In genomic region chr9:136799079-136799853, GRCh38 we compare ENCODE assay signal across 8 cellular contexts. TPM values are rescaled to one million over a fixed set of nuclear protein-coding genes. Genes with fewer than 3 reads are reported as not detected.
A peak's percentile ranks its signal among the peaks of the same experiment; 100 is the strongest.
DNase-seq lines count a peak whose midpoint lies in the region; ATAC-seq, FAIRE-seq and TF ChIP-seq lines count a peak whose summit lies in the region.

No MANE protein-coding gene starts in this region.

- 13% methylated on average over 19 of the region's 35 CpGs for WGBS in A549 (ENCODE audit: missing lambda C conversion rate)

- TF ChIP-seq CTCF in A549 (IDR thresholded peaks at IDR 0.05) = no peak
- TF ChIP-seq CTCF in HEK293 (tag by site-specific recombination; IDR thresholded peaks at IDR 0.05) = no peak
- no peak for TF ChIP-seq CTCF in left lung (IDR thresholded peaks at IDR 0.05)

- POLR2A ChIA-PET in A549 (lab: Yijun Ruan, JAX) = interaction anchor here (0.6 kb wide), 1 partner anchor 174 kb away, joined by 3 read pairs; no protein-coding TSS in a partner anchor
- POLR2A ChIA-PET in HEK293 (lab: Yijun Ruan, JAX) = interaction anchor here (0.6 to 2.8 kb wide), 11 partner anchors 9 to 521 kb away, joined by 3 to 24 read pairs (median 5); partner anchors contain the start of genes AJM1 and TMEM141
- POLR2A ChIA-PET in activated CD8-positive, alpha-beta T cell treated with anti-CD3 and anti-CD28 coated beads, Interleukin-2, amount 10 ng/mL, durations not matched to agents 7 days and 5 days (lab: Charles Lee) = no interaction called here

- TF ChIP-seq EP300 in A549 (IDR thresholded peaks at IDR 0.05) = no peak

- H3K36me3 ChIP-seq in HEK293 (ENCODE audit: control insufficient read depth in 2 of 2, insufficient read depth in 1 of 2, low read length in 2 of 2) = peaks cover 0 to 3% of the 10 kb centered on the region in 2 experiments; a peak in 1 of 3 replicates
- H3K36me3 ChIP-seq in left lung = no peaks in the 10 kb centered on the region

- no peaks in the 10 kb centered on the region for H3K9me3 Mint-ChIP-seq in activated CD8-positive, alpha-beta T cell treated with anti-CD3 and anti-CD28 coated beads, Interleukin-2, amount 10 ng/mL, durations not matched to agents 7 days and 5 days (ENCODE audit: insufficient read depth)

- H3K9me3 ChIP-seq in A549 (no peaks in the 10 kb centered on the region), HEK293 (ENCODE audit: control insufficient read depth, insufficient read depth, low read depth, low read length) (no peaks in the 10 kb centered on the region), left lung (no peaks in the 10 kb centered on the region)

- H3K4me1 ChIP-seq in A549 (peaks cover 21% of the 10 kb centered on the region), HEK293 (ENCODE audit: control insufficient read depth, insufficient read depth, low read length) (peaks cover 14% of the 10 kb centered on the region), left lung (peaks cover 17 to 45% of the 10 kb centered on the region in 2 donors)

- peaks cover 1% of the 10 kb centered on the region for H3K36me3 Mint-ChIP-seq in activated CD8-positive, alpha-beta T cell treated with anti-CD3 and anti-CD28 coated beads, Interleukin-2, amount 10 ng/mL, durations not matched to agents 7 days and 5 days (ENCODE audit: low read depth)

- TF ChIP-seq POLR2A in A549 (IDR thresholded peaks at IDR 0.05; ENCODE audit: low read length) = no peak; the same call in 1 of the 2 replicates

- no peak for FAIRE-seq in A549 (lab: Jason Lieb, UNC)

- intact Hi-C loops in left lung (cut with DNase I) = no loop called here

- peaks cover 29% of the 10 kb centered on the region for H3K4me1 Mint-ChIP-seq in activated CD8-positive, alpha-beta T cell treated with anti-CD3 and anti-CD28 coated beads, Interleukin-2, amount 10 ng/mL, durations not matched to agents 7 days and 5 days (ENCODE audit: low read depth)

- CTCF ChIA-PET in A549 (lab: Yijun Ruan, JAX) (interaction anchor here (1.4 to 9.9 kb wide), 6 partner anchors 7 to 236 kb away, joined by 3 to 110 read pairs (median 7); partner anchors contain the start of genes RABL6 and TMEM141), HEK293 (lab: Yijun Ruan, JAX) (interaction anchor here (0.6 to 2.2 kb wide), 8 partner anchors 13 to 629 kb away, joined by 3 to 9 read pairs (median 4); partner anchors contain the start of gene AJM1)
- CTCF ChIA-PET in activated CD8-positive, alpha-beta T cell treated with anti-CD3 and anti-CD28 coated beads, Interleukin-2, amount 10 ng/mL, durations not matched to agents 7 days and 5 days (lab: Charles Lee) = interaction anchor here (1.5 to 2.2 kb wide), 2 partner anchors 43 to 236 kb away, joined by 4 to 7 read pairs; partner anchors contain the start of gene AJM1

- H3K27ac ChIP-seq in A549 = peak overlapping the region; percentile 53 to 81
- H3K27ac ChIP-seq in HEK293 (ENCODE audit: extremely low read depth, low read depth, low read length) = no peak overlapping the region; the same call in 1 of the 2 replicates
- H3K27ac ChIP-seq in left lung = no peak overlapping the region

- peak; percentile 9 to 32; a peak in 5 of 6 replicates for ATAC-seq in A549
- ATAC-seq in activated CD8-positive, alpha-beta T cell treated with anti-CD3 and anti-CD28 coated beads, Interleukin-2, amount 10 ng/mL, durations not matched to agents 7 days and 5 days = no peak
- ATAC-seq in left lung = peak; percentile 54
- no peak for ATAC-seq in HG03439 (IDR thresholded peaks at IDR 0.05; ENCODE audit: unreplicated experiment)

- DNase-seq in A549 (ENCODE audit: low read depth in 1 of 2, low spot score in 1 of 2) = no peak
- DNase-seq in activated CD8-positive, alpha-beta T cell treated with anti-CD3 and anti-CD28 coated beads, Interleukin-2, amount 10 ng/mL, durations not matched to agents 7 days and 5 days = no peak
- DNase-seq in left lung = peak; percentile 60 to 87
- DNase-seq in stimulated activated CD4-positive, alpha-beta T cell treated with anti-CD3 and anti-CD28 coated beads, Interleukin-12 subunit alpha, Interleukin-12 subunit beta, amount 100 ng/mL, for 4 hours = no peak
- DNase-seq in activated CD8-positive, alpha-beta memory T cell treated with anti-CD3 and anti-CD28 coated beads, Interleukin-2, amount 50 U/mL, for 4 hours = no peak
- no peak for DNase-seq in middle frontal gyrus (ENCODE audit: extremely low spot score, low spot score)

- H3K4me3 ChIP-seq in A549 = peak overlapping the region; percentile 49
- no peak overlapping the region for H3K4me3 ChIP-seq in HEK293 (ENCODE audit: low read depth, low read length)
- H3K4me3 ChIP-seq in left lung = peak overlapping the region; percentile 10 to 36

- no peak for TF ChIP-seq RAD21 in A549 (conservative IDR thresholded peaks at IDR 0.05 in 1 of 2, IDR thresholded peaks at IDR 0.05 in 1 of 2)

- H3K4me2 ChIP-seq in A549 = peak overlapping the region; percentile 97

- peaks cover 26% of the 10 kb centered on the region for H3K27me3 Mint-ChIP-seq in activated CD8-positive, alpha-beta T cell treated with anti-CD3 and anti-CD28 coated beads, Interleukin-2, amount 10 ng/mL, durations not matched to agents 7 days and 5 days (ENCODE audit: low read depth)

- H3K27me3 ChIP-seq in left lung = peaks cover 26 to 72% of the 10 kb centered on the region in 2 donors

- H3K4me3 Mint-ChIP-seq in activated CD8-positive, alpha-beta T cell treated with anti-CD3 and anti-CD28 coated beads, Interleukin-2, amount 10 ng/mL, durations not matched to agents 7 days and 5 days = peak overlapping the region; percentile 66

- no peak overlapping the region for H3K27ac Mint-ChIP-seq in activated CD8-positive, alpha-beta T cell treated with anti-CD3 and anti-CD28 coated beads, Interleukin-2, amount 10 ng/mL, durations not matched to agents 7 days and 5 days

TF ChIP-seq in A549, 52 proteins besides CTCF, POLR2A, EP300 and RAD21 (continues in another document):
- TF ChIP-seq CEBPB (IDR thresholded peaks at IDR 0.05) = no peak

TF ChIP-seq in HEK293, 187 proteins besides CTCF, POLR2A, EP300 and RAD21:
- TF ChIP-seq ZNF211 (tag by site-specific recombination; IDR thresholded peaks at IDR 0.05; ENCODE audit: low read depth) (no peak), GLIS2 (tag by site-specific recombination; IDR thresholded peaks at IDR 0.05) (0 out of 2 replicates have a peak, but pooled peaks have one; percentile 4)
- TF ChIP-seq, protein P1, sequence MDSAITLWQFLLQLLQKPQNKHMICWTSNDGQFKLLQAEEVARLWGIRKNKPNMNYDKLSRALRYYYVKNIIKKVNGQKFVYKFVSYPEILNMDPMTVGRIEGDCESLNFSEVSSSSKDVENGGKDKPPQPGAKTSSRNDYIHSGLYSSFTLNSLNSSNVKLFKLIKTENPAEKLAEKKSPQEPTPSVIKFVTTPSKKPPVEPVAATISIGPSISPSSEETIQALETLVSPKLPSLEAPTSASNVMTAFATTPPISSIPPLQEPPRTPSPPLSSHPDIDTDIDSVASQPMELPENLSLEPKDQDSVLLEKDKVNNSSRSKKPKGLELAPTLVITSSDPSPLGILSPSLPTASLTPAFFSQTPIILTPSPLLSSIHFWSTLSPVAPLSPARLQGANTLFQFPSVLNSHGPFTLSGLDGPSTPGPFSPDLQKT (IDR thresholded peaks at IDR 0.05; ENCODE audit: borderline replicate concordance, low read depth, low read length) = no peak

RNA-seq across cellular contexts. Expression of gene CCDC183, which starts 3.1 kb away (rescaled TPM):
- polyA plus RNA-seq in A549 (2011; rRNA removed) (1.4 and 1.6 TPM in 2 replicates), A549 (2017; fragmentation: RNase III; extraction: RNeasy Plus Mini Kit Qiagen cat#74134 plus additional on column Dnase treatment) (0.58 to 1.1 TPM (median 0.90 TPM) in 3 replicates)
- 0.73 and 0.93 TPM in 2 replicates for polyA plus RNA-seq in A549 (2012; cell fraction: cytosol; rRNA removed)
- polyA plus RNA-seq in A549 (2012; cell fraction: nucleus; rRNA removed) = 4.0 and 4.8 TPM in 2 replicates
- polyA minus RNA-seq in A549 (2011; rRNA and poly(A)+ RNA removed) = 0.66 TPM in 1 of 2 replicates, not detected in the other
- under 1 TPM; 0.26 to 0.44 TPM for total RNA-seq in activated CD8-positive, alpha-beta T cell treated with anti-CD3 and anti-CD28 coated beads, Interleukin-2, amount 10 ng/mL, durations not matched to agents 7 days and 5 days
- total RNA-seq in left lung = under 1 TPM in 1 of 2 donors, not detected in 1; 0.44 TPM

RNA-seq across cellular contexts. Expression of gene TMEM141, which starts 8.1 kb away (rescaled TPM):
- 64.5 and 78.0 TPM in 2 replicates for polyA plus RNA-seq in A549 (2011; rRNA removed)
- 104 and 117 TPM in 2 replicates for polyA plus RNA-seq in A549 (2012; cell fraction: cytosol; rRNA removed)
- 75.8 and 78.8 TPM in 2 replicates for polyA plus RNA-seq in A549 (2012; cell fraction: nucleus; rRNA removed)
- 69.9 to 71.0 TPM (median 70.7 TPM) in 3 replicates for polyA plus RNA-seq in A549 (2017; fragmentation: RNase III; extraction: RNeasy Plus Mini Kit Qiagen cat#74134 plus additional on column Dnase treatment)
- 27.4 and 35.2 TPM in 2 replicates for polyA minus RNA-seq in A549 (2011; rRNA and poly(A)+ RNA removed)
- total RNA-seq in activated CD8-positive, alpha-beta T cell treated with anti-CD3 and anti-CD28 coated beads, Interleukin-2, amount 10 ng/mL, durations not matched to agents 7 days and 5 days = 10 to 100 TPM; 39.9 to 43.2 TPM
- total RNA-seq in left lung = 10 to 100 TPM; 74.3 to 76.6 TPM

RNA-seq across cellular contexts. Expression of gene RABL6, which starts 8.5 kb away (rescaled TPM):
- polyA plus RNA-seq in A549 (2011; rRNA removed) = 46.8 and 53.5 TPM in 2 replicates
- 49.2 and 73.5 TPM in 2 replicates for polyA plus RNA-seq in A549 (2012; cell fraction: cytosol; rRNA removed)
- 112 and 138 TPM in 2 replicates for polyA plus RNA-seq in A549 (2012; cell fraction: nucleus; rRNA removed)
- 70.3 to 72.2 TPM (median 71.4 TPM) in 3 replicates for polyA plus RNA-seq in A549 (2017; fragmentation: RNase III; extraction: RNeasy Plus Mini Kit Qiagen cat#74134 plus additional on column Dnase treatment)
- polyA minus RNA-seq in A549 (2011; rRNA and poly(A)+ RNA removed) = 70.0 and 70.9 TPM in 2 replicates
- 100 to 1,000 TPM; 117 to 118 TPM for total RNA-seq in activated CD8-positive, alpha-beta T cell treated with anti-CD3 and anti-CD28 coated beads, Interleukin-2, amount 10 ng/mL, durations not matched to agents 7 days and 5 days
- 10 to 100 TPM; 75.9 to 80.8 TPM for total RNA-seq in left lung

RNA-seq across cellular contexts. Expression of gene LCN15, which starts 34.9 kb away (rescaled TPM):
- 0.10 and 0.24 TPM in 2 replicates for polyA plus RNA-seq in A549 (2011; rRNA removed)
- 0.05 and 0.08 TPM in 2 replicates for polyA plus RNA-seq in A549 (2012; cell fraction: cytosol; rRNA removed)
- 0.18 and 0.20 TPM in 2 replicates for polyA plus RNA-seq in A549 (2012; cell fraction: nucleus; rRNA removed)
- 0.07 to 0.09 TPM in 2 of 3 replicates, not detected in the other for polyA plus RNA-seq in A549 (2017; fragmentation: RNase III; extraction: RNeasy Plus Mini Kit Qiagen cat#74134 plus additional on column Dnase treatment)
- not detected in 2 replicates for polyA minus RNA-seq in A549 (2011; rRNA and poly(A)+ RNA removed)
- total RNA-seq in activated CD8-positive, alpha-beta T cell treated with anti-CD3 and anti-CD28 coated beads, Interleukin-2, amount 10 ng/mL, durations not matched to agents 7 days and 5 days = not detected
- not detected for total RNA-seq in left lung

RNA-seq across cellular contexts. Expression of gene LCN8, which starts 41.2 kb away (rescaled TPM):
- polyA plus RNA-seq in A549 (2011; rRNA removed) = not detected in 2 replicates
- not detected in 2 replicates for polyA plus RNA-seq in A549 (2012; cell fraction: cytosol; rRNA removed)
- polyA plus RNA-seq in A549 (2012; cell fraction: nucleus; rRNA removed) = 0.05 TPM in 1 of 2 replicates, not detected in the other
- not detected in 3 replicates for polyA plus RNA-seq in A549 (2017; fragmentation: RNase III; extraction: RNeasy Plus Mini Kit Qiagen cat#74134 plus additional on column Dnase treatment)
- not detected in 2 replicates for polyA minus RNA-seq in A549 (2011; rRNA and poly(A)+ RNA removed)
- not detected for total RNA-seq in activated CD8-positive, alpha-beta T cell treated with anti-CD3 and anti-CD28 coated beads, Interleukin-2, amount 10 ng/mL, durations not matched to agents 7 days and 5 days
- not detected for total RNA-seq in left lung

Comparison
In these comparisons a context has a peak if more than half of its experiments do, and no peak if none do; other contexts are left out.
1. ATAC-seq: peak in A549 (2 of 2) and left lung (single experiment); none in activated CD8-positive, alpha-beta T cell treated with anti-CD3 and anti-CD28 coated beads, Interleukin-2, amount 10 ng/mL, durations not matched to agents 7 days and 5 days (single experiment) and HG03439 (single experiment).
2. DNase-seq: peak in left lung (2 of 2); none in A549 (0 of 2), activated CD8-positive, alpha-beta T cell treated with anti-CD3 and anti-CD28 coated beads, Interleukin-2, amount 10 ng/mL, durations not matched to agents 7 days and 5 days (single experiment), stimulated activated CD4-positive, alpha-beta T cell treated with anti-CD3 and anti-CD28 coated beads, Interleukin-12 subunit alpha, Interleukin-12 subunit beta, amount 100 ng/mL, for 4 hours (single experiment), activated CD8-positive, alpha-beta memory T cell treated with anti-CD3 and anti-CD28 coated beads, Interleukin-2, amount 50 U/mL, for 4 hours (single experiment) and middle frontal gyrus (single experiment).
3. H3K27ac ChIP-seq: peak in A549 (2 of 2); none in HEK293 (single experiment) and left lung (0 of 2).